In the genomic region with DNA sequence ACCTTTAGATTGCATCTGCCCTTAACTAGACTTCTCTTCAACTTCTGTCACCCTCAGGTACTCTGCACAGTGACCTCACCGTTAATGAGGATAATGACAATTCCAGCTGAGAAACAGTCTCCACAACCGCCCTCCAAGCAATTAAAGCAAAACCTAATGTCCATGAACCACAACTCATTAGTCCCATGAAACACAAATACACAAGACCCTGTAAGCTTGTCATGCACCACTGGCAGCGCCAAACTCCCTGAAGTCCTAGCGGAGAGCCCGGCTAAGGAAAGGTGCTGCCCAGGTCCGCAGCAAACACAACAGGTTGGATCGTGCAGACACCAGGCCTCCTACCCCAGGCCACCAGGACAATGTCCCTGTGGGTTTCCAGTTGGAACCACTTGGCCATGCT, we compare ENCODE assay signal across 9 cellular contexts. TPM values are rescaled to one million over a fixed set of nuclear protein-coding genes. Genes with fewer than 3 reads are reported as not detected.
A peak's percentile ranks its signal among the peaks of the same experiment; 100 is the strongest.
DNase-seq lines count a peak whose midpoint lies in the region; ATAC-seq and TF ChIP-seq lines count a peak whose summit lies in the region.
"Had no signal": no experiment of that assay in that cellular context is flagged by ENCODE, and none has a peak within 500 bp of the region (broad histone marks: within the 10 kb centered on the region; RNA-seq: fewer than 3 reads in every experiment).

No MANE protein-coding gene starts in this region.

- TF ChIP-seq CTCF in heart right ventricle (IDR thresholded peaks at IDR 0.05) (no peak), MCF 10A (IDR thresholded peaks at IDR 0.05; ENCODE audit: unreplicated experiment) (no peak), upper lobe of left lung (IDR thresholded peaks at IDR 0.05) (no peak), GM13977 (IDR thresholded peaks at IDR 0.05; ENCODE audit: extremely low read depth, insufficient read depth, missing control alignments) (no peak)

- no peaks in the 10 kb centered on the region for H3K9me3 Mint-ChIP-seq in MCF 10A (ENCODE audit: unreplicated experiment)
- H3K9me3 Mint-ChIP-seq in activated naive CD4-positive, alpha-beta T cell treated with anti-CD3 and anti-CD28 coated beads for 36 hours = no peaks in the 10 kb centered on the region

- DNase-seq in heart right ventricle = no peak
- DNase-seq in left ventricle myocardium superior = no peak
- DNase-seq in MCF 10A (ENCODE audit: unreplicated experiment) = no peak
- DNase-seq in upper lobe of left lung = no peak
- no peak for DNase-seq in GM13977 (ENCODE audit: low spot score)
- DNase-seq in activated CD8-positive, alpha-beta memory T cell treated with anti-CD3 and anti-CD28 coated beads, Interleukin-2, amount 50 U/mL, for 4 hours = no peak
- DNase-seq in activated naive CD4-positive, alpha-beta T cell treated with anti-CD3 and anti-CD28 coated beads for 36 hours = no peak
- DNase-seq: NCI-H1694 had no signal

- 63 to 74% methylated on average over 7 of the region's 7 CpGs for WGBS in heart right ventricle, 2 donors
- 89 to 100% methylated on average over 6 to 7 of the region's 7 CpGs for WGBS in mesodermal cell (ENCODE audit: insufficient coverage in 2 of 2), 2 experiments
- 56 to 76% methylated on average over 7 of the region's 7 CpGs for WGBS in upper lobe of left lung, 2 donors

- no peak for ATAC-seq in heart right ventricle
- ATAC-seq in left ventricle myocardium superior = no peak
- ATAC-seq in upper lobe of left lung (ENCODE audit: low FRiP score in 2 of 2) = no peak

- H3K27ac Mint-ChIP-seq in MCF 10A (ENCODE audit: low read depth, unreplicated experiment) = peak overlapping the region; percentile 43
- H3K27ac Mint-ChIP-seq in activated naive CD4-positive, alpha-beta T cell treated with anti-CD3 and anti-CD28 coated beads for 36 hours = no peak overlapping the region

- H3K4me1 ChIP-seq in heart right ventricle (peaks cover 47 to 100% (median 98%) of the 10 kb centered on the region in 9 donors), mesodermal cell (ENCODE audit: control insufficient read depth, insufficient read depth, low read length, poor library complexity, severe bottlenecking) (peaks cover 70% of the 10 kb centered on the region), upper lobe of left lung (peaks cover 84 to 100% (median 94%) of the 10 kb centered on the region in 4 donors)

- H3K27ac ChIP-seq in heart right ventricle (peak overlapping the region in 9 of 10 donors; percentile 16 to 99 (median 47)), mesodermal cell (ENCODE audit: low read depth, low read length, severe bottlenecking) (peak overlapping the region; percentile 95), upper lobe of left lung (peak overlapping the region; percentile 80 to 97 (median 96))

- TF ChIP-seq EP300 in upper lobe of left lung (IDR thresholded peaks at IDR 0.05) = no peak

- CTCF ChIA-PET in MCF 10A (lab: Yijun Ruan, JAX) = interaction anchor here (0.7 kb wide), 1 partner anchor 266 kb away, joined by 3 read pairs; no protein-coding TSS in a partner anchor
- CTCF ChIA-PET in activated naive CD4-positive, alpha-beta T cell treated with anti-CD3 and anti-CD28 coated beads for 36 hours (lab: Charles Lee) = no interaction called here

- H3K27me3 Mint-ChIP-seq in MCF 10A (ENCODE audit: insufficient read depth, unreplicated experiment) = no peaks in the 10 kb centered on the region
- no peaks in the 10 kb centered on the region for H3K27me3 Mint-ChIP-seq in activated naive CD4-positive, alpha-beta T cell treated with anti-CD3 and anti-CD28 coated beads for 36 hours (ENCODE audit: low read depth)

- peaks cover 74% of the 10 kb centered on the region for H3K4me1 Mint-ChIP-seq in MCF 10A (ENCODE audit: insufficient read depth, unreplicated experiment)
- peaks cover 92% of the 10 kb centered on the region for H3K4me1 Mint-ChIP-seq in activated naive CD4-positive, alpha-beta T cell treated with anti-CD3 and anti-CD28 coated beads for 36 hours (ENCODE audit: low read depth)

- peaks cover 0 to 70% (median 0%) of the 10 kb centered on the region in 9 donors for H3K36me3 ChIP-seq in heart right ventricle
- peaks cover 95% of the 10 kb centered on the region for H3K36me3 ChIP-seq in mesodermal cell (ENCODE audit: control insufficient read depth, insufficient read depth, low read length)
- H3K36me3 ChIP-seq in upper lobe of left lung = peaks cover 0 to 43% (median 13%) of the 10 kb centered on the region in 4 donors

- no peak for TF ChIP-seq POLR2A in upper lobe of left lung (IDR thresholded peaks at IDR 0.05)

- peak overlapping the region; percentile 29 for H3K4me3 Mint-ChIP-seq in MCF 10A (ENCODE audit: unreplicated experiment)
- no peak overlapping the region for H3K4me3 Mint-ChIP-seq in activated naive CD4-positive, alpha-beta T cell treated with anti-CD3 and anti-CD28 coated beads for 36 hours

- intact Hi-C loops in heart right ventricle (cut with DNase I) = loop anchor here in 7 of 10 donors (5.0 to 10.0 kb wide), 9 partner anchors 96 to 1759 kb away; no protein-coding TSS in a partner anchor
- intact Hi-C loops in left ventricle myocardium superior (cut with micrococcal nuclease) = no loop called here
- intact Hi-C loops in MCF 10A (cut with micrococcal nuclease) = no loop called here
- intact Hi-C loops in activated naive CD4-positive, alpha-beta T cell treated with anti-CD3 and anti-CD28 coated beads for 36 hours (cut with micrococcal nuclease) = loop anchor here (10.0 kb wide), 2 partner anchors 409 to 471 kb away; a partner anchor contains a TSS

- H3K27me3 ChIP-seq in heart right ventricle (no peaks in the 10 kb centered on the region), upper lobe of left lung (no peaks in the 10 kb centered on the region)

- in situ Hi-C loops in GM13977 (cut with MboI; ENCODE audit: low pct_unique_long_range_greater_than_20kb, low sequenced_read_pairs, unreplicated experiment) = no loop called here

- H3K9me3 ChIP-seq in heart right ventricle (no peaks in the 10 kb centered on the region), mesodermal cell (ENCODE audit: control insufficient read depth, low read length) (no peaks in the 10 kb centered on the region), upper lobe of left lung (no peaks in the 10 kb centered on the region)

- BruUV-seq in MCF 10A (replicated peaks; lab: Mats Ljungman, UMichigan) = no TSS peak

- H3K36me3 Mint-ChIP-seq in MCF 10A (ENCODE audit: insufficient read depth, unreplicated experiment) = peaks cover 22% of the 10 kb centered on the region
- H3K36me3 Mint-ChIP-seq in activated naive CD4-positive, alpha-beta T cell treated with anti-CD3 and anti-CD28 coated beads for 36 hours (ENCODE audit: low read depth) = peaks cover 15% of the 10 kb centered on the region

- POLR2A ChIA-PET in MCF 10A (lab: Yijun Ruan, JAX) = interaction anchor here (0.6 kb wide), 1 partner anchor 334 kb away, joined by 3 read pairs; no protein-coding TSS in a partner anchor

- peak overlapping the region in 7 of 10 donors; percentile 15 to 96 (median 92) for H3K4me3 ChIP-seq in heart right ventricle
- peak overlapping the region; percentile 27 for H3K4me3 ChIP-seq in mesodermal cell (ENCODE audit: extremely low read depth, insufficient read depth, low read length, poor library complexity, severe bottlenecking)
- peak overlapping the region; percentile 8 to 97 (median 85) for H3K4me3 ChIP-seq in upper lobe of left lung

RNA-seq across cellular contexts. Expression of a gene that starts 7.4 kb away (rescaled TPM):
- total RNA-seq in heart right ventricle = 10 to 100 TPM; 15.4 to 28.6 (median 19.9) TPM
- 10 to 100 TPM in 1 of 2 donors, 1 to 10 TPM in 1; 6.7 to 18.7 TPM for polyA plus RNA-seq in heart right ventricle
- total RNA-seq in left ventricle myocardium superior = 13.8 TPM
- total RNA-seq in MCF 10A (2022) = 9.8 and 12.3 TPM in 2 replicates
- 45.1 TPM for polyA plus RNA-seq in mesodermal cell (2013, experiment 1 of 2)
- polyA plus RNA-seq in mesodermal cell (2013, experiment 2 of 2) = 42.8 TPM
- 10 to 100 TPM; 39.6 to 89.0 (median 61.5) TPM for total RNA-seq in upper lobe of left lung
- 1 to 10 TPM; 5.9 to 7.0 TPM for total RNA-seq in activated naive CD4-positive, alpha-beta T cell treated with anti-CD3 and anti-CD28 coated beads for 36 hours

Comparison
In these comparisons a context has a peak if more than half of its experiments do, and no peak if none do; other contexts are left out.
1. intact Hi-C loops: an anchor here in heart right ventricle (5.0 to 10.0 kb wide) and activated naive CD4-positive, alpha-beta T cell treated with anti-CD3 and anti-CD28 coated beads for 36 hours (10.0 kb wide); none called in left ventricle myocardium superior and MCF 10A.
2. H3K4me3 ChIP-seq: peak in every context shown above with its lines; median percentile 92 in heart right ventricle; 85 in upper lobe of left lung; 27 in mesodermal cell.